In genomic region chr13:113941571-113942191, GRCh38 we compare ENCODE assay signal across 1 cellular context.
TF ChIP-seq lines count a peak whose summit lies in the region.

No MANE protein-coding gene starts in this region.

TF ChIP-seq in K562, 482 proteins besides CTCF, POLR2A, EP300 and RAD21:
- no peak for TF ChIP-seq ZNF609 (CRISPR knock-in tag; IDR thresholded peaks at IDR 0.05; ENCODE audit: borderline replicate concordance)
- TF ChIP-seq NFYB (IDR thresholded peaks at IDR 0.05; ENCODE audit: extremely low read depth, insufficient read length), result no peak
- no peak for TF ChIP-seq ARID3B (CRISPR knock-in tag; IDR thresholded peaks at IDR 0.05; ENCODE audit: borderline replicate concordance)
- no peak for TF ChIP-seq MEIS2 (IDR thresholded peaks at IDR 0.05; ENCODE audit: partially characterized antibody)
- no peak for TF ChIP-seq SMAD3 (CRISPR knock-in tag; conservative IDR thresholded peaks at IDR 0.05)
- no peak for TF ChIP-seq BDP1 (IDR thresholded peaks at IDR 0.05; ENCODE audit: insufficient read depth, insufficient read length)
- TF ChIP-seq STAT5A (IDR thresholded peaks at IDR 0.05; ENCODE audit: borderline replicate concordance, low read length), result no peak
- no peak for TF ChIP-seq ELF2 (CRISPR knock-in tag; IDR thresholded peaks at IDR 0.05)
- no peak for TF ChIP-seq E2F4 (CRISPR knock-in tag; IDR thresholded peaks at IDR 0.05; ENCODE audit: low read depth)
- no peak for TF ChIP-seq ZNF146 (CRISPR knock-in tag; IDR thresholded peaks at IDR 0.05; ENCODE audit: unreplicated experiment)
- TF ChIP-seq FOXM1 (IDR thresholded peaks at IDR 0.05; ENCODE audit: low read depth), result no peak
- no peak for TF ChIP-seq FOXM1 (CRISPR knock-in tag; IDR thresholded peaks at IDR 0.05; ENCODE audit: low read depth)
- no peak for TF ChIP-seq ZNF311 (CRISPR knock-in tag; IDR thresholded peaks at IDR 0.05)
- TF ChIP-seq, protein P1, sequence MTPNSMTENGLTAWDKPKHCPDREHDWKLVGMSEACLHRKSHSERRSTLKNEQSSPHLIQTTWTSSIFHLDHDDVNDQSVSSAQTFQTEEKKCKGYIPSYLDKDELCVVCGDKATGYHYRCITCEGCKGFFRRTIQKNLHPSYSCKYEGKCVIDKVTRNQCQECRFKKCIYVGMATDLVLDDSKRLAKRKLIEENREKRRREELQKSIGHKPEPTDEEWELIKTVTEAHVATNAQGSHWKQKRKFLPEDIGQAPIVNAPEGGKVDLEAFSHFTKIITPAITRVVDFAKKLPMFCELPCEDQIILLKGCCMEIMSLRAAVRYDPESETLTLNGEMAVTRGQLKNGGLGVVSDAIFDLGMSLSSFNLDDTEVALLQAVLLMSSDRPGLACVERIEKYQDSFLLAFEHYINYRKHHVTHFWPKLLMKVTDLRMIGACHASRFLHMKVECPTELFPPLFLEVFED (CRISPR knock-in tag; conservative IDR thresholded peaks at IDR 0.05), result no peak
- TF ChIP-seq ZNF57 (CRISPR knock-in tag; IDR thresholded peaks at IDR 0.05), result no peak
- TF ChIP-seq PRPF4 (IDR thresholded peaks at IDR 0.05; ENCODE audit: insufficient read depth, low read depth, low read length, poor library complexity, severe bottlenecking), result no peak
- TF ChIP-seq ZNF41 (CRISPR knock-in tag; conservative IDR thresholded peaks at IDR 0.05), result no peak
- TF ChIP-seq HCFC1 (IDR thresholded peaks at IDR 0.05; ENCODE audit: low read depth, low read length), result no peak
